1 cellular context compared by ENCODE assay signal in genomic region chr14:90445011-90445410, GRCh38.
TF ChIP-seq lines count a peak whose summit lies in the region.

No MANE protein-coding gene starts in this region.

TF ChIP-seq in GM23338, 12 proteins besides CTCF, POLR2A, EP300 and RAD21 (continued from another document):
- TF ChIP-seq EZH2phosphoT487 (IDR thresholded peaks at IDR 0.05; ENCODE audit: unreplicated experiment): no peak
- TF ChIP-seq JUNB (IDR thresholded peaks at IDR 0.05; ENCODE audit: unreplicated experiment): no peak
- TF ChIP-seq, protein P1, sequence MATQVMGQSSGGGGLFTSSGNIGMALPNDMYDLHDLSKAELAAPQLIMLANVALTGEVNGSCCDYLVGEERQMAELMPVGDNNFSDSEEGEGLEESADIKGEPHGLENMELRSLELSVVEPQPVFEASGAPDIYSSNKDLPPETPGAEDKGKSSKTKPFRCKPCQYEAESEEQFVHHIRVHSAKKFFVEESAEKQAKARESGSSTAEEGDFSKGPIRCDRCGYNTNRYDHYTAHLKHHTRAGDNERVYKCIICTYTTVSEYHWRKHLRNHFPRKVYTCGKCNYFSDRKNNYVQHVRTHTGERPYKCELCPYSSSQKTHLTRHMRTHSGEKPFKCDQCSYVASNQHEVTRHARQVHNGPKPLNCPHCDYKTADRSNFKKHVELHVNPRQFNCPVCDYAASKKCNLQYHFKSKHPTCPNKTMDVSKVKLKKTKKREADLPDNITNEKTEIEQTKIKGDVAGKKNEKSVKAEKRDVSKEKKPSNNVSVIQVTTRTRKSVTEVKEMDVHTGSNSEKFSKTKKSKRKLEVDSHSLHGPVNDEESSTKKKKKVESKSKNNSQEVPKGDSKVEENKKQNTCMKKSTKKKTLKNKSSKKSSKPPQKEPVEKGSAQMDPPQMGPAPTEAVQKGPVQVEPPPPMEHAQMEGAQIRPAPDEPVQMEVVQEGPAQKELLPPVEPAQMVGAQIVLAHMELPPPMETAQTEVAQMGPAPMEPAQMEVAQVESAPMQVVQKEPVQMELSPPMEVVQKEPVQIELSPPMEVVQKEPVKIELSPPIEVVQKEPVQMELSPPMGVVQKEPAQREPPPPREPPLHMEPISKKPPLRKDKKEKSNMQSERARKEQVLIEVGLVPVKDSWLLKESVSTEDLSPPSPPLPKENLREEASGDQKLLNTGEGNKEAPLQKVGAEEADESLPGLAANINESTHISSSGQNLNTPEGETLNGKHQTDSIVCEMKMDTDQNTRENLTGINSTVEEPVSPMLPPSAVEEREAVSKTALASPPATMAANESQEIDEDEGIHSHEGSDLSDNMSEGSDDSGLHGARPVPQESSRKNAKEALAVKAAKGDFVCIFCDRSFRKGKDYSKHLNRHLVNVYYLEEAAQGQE (IDR thresholded peaks at IDR 0.05; ENCODE audit: unreplicated experiment): no peak
- no peak for TF ChIP-seq NANOG (IDR thresholded peaks at IDR 0.05; ENCODE audit: borderline replicate concordance)
- TF ChIP-seq CREB1 (CRISPR knock-in tag; IDR thresholded peaks at IDR 0.05; ENCODE audit: low read depth): no peak
